19 cellular contexts compared by ENCODE assay signal in genomic region chrX:31931225-31931624, GRCh38.
DNase-seq lines count a peak whose midpoint lies in the region; ATAC-seq and TF ChIP-seq lines count a peak whose summit lies in the region.
"Had no signal": no experiment of that assay in that cellular context is flagged by ENCODE, and none has a peak within 500 bp of the region (broad histone marks: within the 10 kb centered on the region; RNA-seq: fewer than 3 reads in every experiment).

No MANE protein-coding gene starts in this region.

- POLR2A ChIA-PET in activated CD4-positive, alpha-beta memory T cell treated with anti-CD3 and anti-CD28 coated beads for 36 hours (lab: Charles Lee), result no interaction called here

- H3K4me3 ChIP-seq in RWPE2 (ENCODE audit: severe bottlenecking) (no peak overlapping the region), fibroblast of villous mesenchyme (ENCODE audit: low read depth, low read length) (no peak overlapping the region)
- H3K4me3 ChIP-seq: BLaER1, GM12878, hepatocyte, PC-9, skin epidermis had no signal

- H3K27ac Mint-ChIP-seq in Calu3 (ENCODE audit: unreplicated experiment), result peak overlapping the region; percentile 49
- peak overlapping the region; percentile 39 for H3K27ac Mint-ChIP-seq in osteocyte (ENCODE audit: unreplicated experiment)
- H3K27ac Mint-ChIP-seq in activated CD4-positive, alpha-beta memory T cell treated with anti-CD3 and anti-CD28 coated beads for 36 hours, result no peak overlapping the region
- H3K27ac Mint-ChIP-seq: activated naive CD8-positive, alpha-beta T cell; T-helper 1 cell treated with Interleukin-12 subunit alpha and Interleukin-12 subunit beta and Interleukin-4 antibody, amounts not matched to agents 30 μg/mL and 1 μg/mL, for 36 hours had no signal

- no peaks in the 10 kb centered on the region for H3K9me3 ChIP-seq in RWPE2 (ENCODE audit: severe bottlenecking)
- H3K9me3 ChIP-seq: BLaER1 had no signal

- peak; percentile 28 for DNase-seq in Calu3
- no peak for DNase-seq in RWPE2 (ENCODE audit: low spot score)
- peak; percentile 3 for DNase-seq in fibroblast of villous mesenchyme (ENCODE audit: low read depth)
- DNase-seq in osteocyte (ENCODE audit: extremely low spot score, unreplicated experiment), result no peak
- no peak for DNase-seq in activated naive CD4-positive, alpha-beta T cell treated with anti-CD3 and anti-CD28 coated beads, Interleukin-2, amount 50 U/mL, for 16 hours
- no peak for DNase-seq in activated CD4-positive, alpha-beta memory T cell treated with anti-CD3 and anti-CD28 coated beads for 36 hours
- DNase-seq in occipital lobe (lab: John Stamatoyannopoulos, UW), result no peak
- DNase-seq: NCI-H1694 treated with DMSO at 0.1 percent for 48 hours, NCI-H69 had no signal

- no peak overlapping the region for H3K4me3 Mint-ChIP-seq in Calu3 (ENCODE audit: low read depth, unreplicated experiment)
- no peak overlapping the region for H3K4me3 Mint-ChIP-seq in osteocyte (ENCODE audit: unreplicated experiment)
- no peak overlapping the region for H3K4me3 Mint-ChIP-seq in activated CD4-positive, alpha-beta memory T cell treated with anti-CD3 and anti-CD28 coated beads for 36 hours
- H3K4me3 Mint-ChIP-seq: activated naive CD8-positive, alpha-beta T cell; neural crest cell; T-helper 1 cell treated with Interleukin-12 subunit alpha and Interleukin-12 subunit beta and Interleukin-4 antibody, amounts not matched to agents 30 μg/mL and 1 μg/mL, for 36 hours had no signal

- H3K4me1 ChIP-seq in RWPE2 (ENCODE audit: insufficient read depth, poor library complexity, severe bottlenecking), result no peaks in the 10 kb centered on the region
- H3K4me1 ChIP-seq: BLaER1 had no signal

- no peak overlapping the region for H3K27ac ChIP-seq in RWPE2 (ENCODE audit: poor library complexity, severe bottlenecking)
- H3K27ac ChIP-seq: BLaER1, hepatocyte, PC-9, skin epidermis had no signal

- no TSS peak for BruUV-seq in Calu3 (replicated peaks; lab: Mats Ljungman, UMichigan)

- TF ChIP-seq CTCF in Calu3 (IDR thresholded peaks at IDR 0.05; ENCODE audit: unreplicated experiment) (no peak), RWPE2 (IDR thresholded peaks at IDR 0.05; ENCODE audit: poor library complexity, severe bottlenecking) (no peak), fibroblast of villous mesenchyme (IDR thresholded peaks at IDR 0.05; ENCODE audit: insufficient read depth, low read depth, low read length) (no peak), osteocyte (IDR thresholded peaks at IDR 0.05) (no peak)

- H3K4me1 Mint-ChIP-seq in Calu3 (ENCODE audit: low read depth, unreplicated experiment), result peaks cover 14% of the 10 kb centered on the region
- H3K4me1 Mint-ChIP-seq in osteocyte (ENCODE audit: unreplicated experiment), result peaks cover 10% of the 10 kb centered on the region
- H3K4me1 Mint-ChIP-seq in activated CD4-positive, alpha-beta memory T cell treated with anti-CD3 and anti-CD28 coated beads for 36 hours (ENCODE audit: low read depth), result no peaks in the 10 kb centered on the region
- H3K4me1 Mint-ChIP-seq: neural crest cell had no signal

- H3K27me3 ChIP-seq in RWPE2 (ENCODE audit: insufficient read depth, poor library complexity, severe bottlenecking), result no peaks in the 10 kb centered on the region
- H3K27me3 ChIP-seq: hepatocyte had no signal

- CTCF ChIA-PET in Calu3 (lab: Charles Lee), result no interaction called here
- CTCF ChIA-PET in activated CD4-positive, alpha-beta memory T cell treated with anti-CD3 and anti-CD28 coated beads for 36 hours (lab: Charles Lee), result no interaction called here

- intact Hi-C loops in Calu3 (cut with micrococcal nuclease; ENCODE audit: unreplicated experiment), result loop anchor here (5.0 kb wide), 1 partner anchor 109 kb away; no protein-coding TSS in a partner anchor
- intact Hi-C loops in activated CD4-positive, alpha-beta memory T cell treated with anti-CD3 and anti-CD28 coated beads for 36 hours (cut with micrococcal nuclease), result no loop called here

- H3K36me3 Mint-ChIP-seq in Calu3 (ENCODE audit: insufficient read depth, unreplicated experiment), result no peaks in the 10 kb centered on the region
- no peaks in the 10 kb centered on the region for H3K36me3 Mint-ChIP-seq in osteocyte (ENCODE audit: unreplicated experiment)
- H3K36me3 Mint-ChIP-seq in activated CD4-positive, alpha-beta memory T cell treated with anti-CD3 and anti-CD28 coated beads for 36 hours, result no peaks in the 10 kb centered on the region
- H3K36me3 Mint-ChIP-seq: activated naive CD8-positive, alpha-beta T cell had no signal

- H3K27me3 Mint-ChIP-seq in Calu3 (ENCODE audit: unreplicated experiment), result no peaks in the 10 kb centered on the region
- H3K27me3 Mint-ChIP-seq in osteocyte (ENCODE audit: unreplicated experiment), result no peaks in the 10 kb centered on the region
- no peaks in the 10 kb centered on the region for H3K27me3 Mint-ChIP-seq in activated CD4-positive, alpha-beta memory T cell treated with anti-CD3 and anti-CD28 coated beads for 36 hours
- H3K27me3 Mint-ChIP-seq: activated naive CD8-positive, alpha-beta T cell had no signal

- no peaks in the 10 kb centered on the region for H3K9me3 Mint-ChIP-seq in Calu3 (ENCODE audit: low read depth, unreplicated experiment)
- peaks cover 8% of the 10 kb centered on the region for H3K9me3 Mint-ChIP-seq in osteocyte (ENCODE audit: unreplicated experiment)
- no peaks in the 10 kb centered on the region for H3K9me3 Mint-ChIP-seq in activated CD4-positive, alpha-beta memory T cell treated with anti-CD3 and anti-CD28 coated beads for 36 hours
- H3K9me3 Mint-ChIP-seq: T-helper 1 cell treated with Interleukin-12 subunit alpha and Interleukin-12 subunit beta and Interleukin-4 antibody, amounts not matched to agents 30 μg/mL and 1 μg/mL, for 36 hours had no signal

- ATAC-seq in RWPE2 (ENCODE audit: low read depth) (peak; percentile 88), HG03025 (IDR thresholded peaks at IDR 0.05; ENCODE audit: low FRiP score, unreplicated experiment) (no peak)
- ATAC-seq: GM12878, HCT116 had no signal

- H3K36me3 ChIP-seq in RWPE2 (ENCODE audit: low read depth), result no peaks in the 10 kb centered on the region
- H3K36me3 ChIP-seq: BLaER1 had no signal

Comparison
In these comparisons a context has a peak if more than half of its experiments do, and no peak if none do; other contexts are left out.
1. DNase-seq: peak in Calu3 (single experiment) and fibroblast of villous mesenchyme (single experiment); none in RWPE2 (single experiment), osteocyte (single experiment), activated naive CD4-positive, alpha-beta T cell treated with anti-CD3 and anti-CD28 coated beads, Interleukin-2, amount 50 U/mL, for 16 hours (single experiment), activated CD4-positive, alpha-beta memory T cell treated with anti-CD3 and anti-CD28 coated beads for 36 hours (single experiment) and occipital lobe (single experiment).